Comparison of ENCODE assay signal across 16 cellular contexts in genomic region chr14:95468416-95469133, GRCh38. TPM values are rescaled to one million over a fixed set of nuclear protein-coding genes. Genes with fewer than 3 reads are reported as not detected.
DNase-seq lines count a peak whose midpoint lies in the region; ATAC-seq, FAIRE-seq and TF ChIP-seq lines count a peak whose summit lies in the region.
"Had no signal": no experiment of that assay in that cellular context is flagged by ENCODE, and none has a peak within 500 bp of the region (broad histone marks: within the 10 kb centered on the region; RNA-seq: fewer than 3 reads in every experiment).

No MANE protein-coding gene starts in this region.

- peaks cover 52% of the 10 kb centered on the region for H3K4me1 Mint-ChIP-seq in activated CD4-positive, alpha-beta T cell treated with anti-CD3 and anti-CD28 coated beads for 36 hours

- CTCF ChIA-PET in activated CD4-positive, alpha-beta T cell treated with anti-CD3 and anti-CD28 coated beads for 36 hours (lab: Charles Lee), result interaction anchor here (0.6 to 2.4 kb wide), 4 partner anchors 41 to 72 kb away, joined by 3 to 8 read pairs (median 4); no protein-coding TSS in a partner anchor

- no peaks in the 10 kb centered on the region for H4K20me1 ChIP-seq in hepatocyte (ENCODE audit: insufficient read depth, poor library complexity, severe bottlenecking)

- H3K9me3 ChIP-seq in Peyer's patch (no peaks in the 10 kb centered on the region), hepatocyte (ENCODE audit: low read depth) (no peaks in the 10 kb centered on the region), small intestine (ENCODE audit: control insufficient read depth, low read depth) (no peaks in the 10 kb centered on the region)
- H3K9me3 ChIP-seq: gastroesophageal sphincter, ovary had no signal

- H3K79me2 ChIP-seq in hepatocyte, result no peaks in the 10 kb centered on the region

- TF ChIP-seq POLR2A in Peyer's patch (IDR thresholded peaks at IDR 0.05), result peak in 1 of 2 donors; percentile 33

- no peak overlapping the region for H2AFZ ChIP-seq in hepatocyte

- no peaks in the 10 kb centered on the region for H3K27me3 Mint-ChIP-seq in activated CD4-positive, alpha-beta T cell treated with anti-CD3 and anti-CD28 coated beads for 36 hours
- H3K27me3 Mint-ChIP-seq: activated B cell treated with CpG ODN at 0.5 μM for 24 hours had no signal

- H3K36me3 Mint-ChIP-seq in activated CD4-positive, alpha-beta T cell treated with anti-CD3 and anti-CD28 coated beads for 36 hours (ENCODE audit: low read depth), result peaks cover 39% of the 10 kb centered on the region

- WGBS in hepatocyte (ENCODE audit: low lambda C conversion rate, missing lambda C conversion rate), result 67% methylated on average over 4 of the region's 4 CpGs
- 32 to 71% (median 53%) methylated on average over 4 of the region's 4 CpGs for WGBS in small intestine, 3 donors

- no peak for ATAC-seq in activated CD4-positive, alpha-beta T cell treated with anti-CD3 and anti-CD28 coated beads for 36 hours
- ATAC-seq in HG03108 (IDR thresholded peaks at IDR 0.05; ENCODE audit: unreplicated experiment), result no peak
- ATAC-seq: activated naive CD4-positive, alpha-beta T cell treated with anti-CD3 and anti-CD28 coated beads, Interleukin-2, amount 50 U/mL, for 72 hours; gastroesophageal sphincter had no signal

- POLR2A ChIA-PET in activated CD4-positive, alpha-beta T cell treated with anti-CD3 and anti-CD28 coated beads for 36 hours (lab: Charles Lee), result no interaction called here

- FAIRE-seq in small intestine (lab: Jason Lieb, UNC), result no peak

- H3K27me3 ChIP-seq in Peyer's patch (no peaks in the 10 kb centered on the region), hepatocyte (no peaks in the 10 kb centered on the region), small intestine (ENCODE audit: control insufficient read depth in 2 of 2, insufficient read depth in 2 of 2, low read length in 2 of 2) (no peaks in the 10 kb centered on the region)
- H3K27me3 ChIP-seq: ovary had no signal

- H3K27ac ChIP-seq in Peyer's patch, result peak overlapping the region in 3 of 4 donors; percentile 64 to 89 (median 79)
- H3K27ac ChIP-seq in hepatocyte, result peak overlapping the region; percentile 94
- peak overlapping the region; percentile 81 to 94 for H3K27ac ChIP-seq in small intestine (ENCODE audit: low read depth in 1 of 2, low read length in 1 of 2)
- H3K27ac ChIP-seq: gastroesophageal sphincter, ovary had no signal

- no peak overlapping the region for H3K4me3 Mint-ChIP-seq in activated CD4-positive, alpha-beta T cell treated with anti-CD3 and anti-CD28 coated beads for 36 hours
- H3K4me3 Mint-ChIP-seq: activated B cell treated with CpG ODN at 0.5 μM for 24 hours had no signal

- H3K4me1 ChIP-seq in Peyer's patch (peaks cover 0 to 24% (median 2%) of the 10 kb centered on the region in 4 donors), hepatocyte (ENCODE audit: insufficient read depth) (peaks cover 12% of the 10 kb centered on the region), small intestine (ENCODE audit: control insufficient read depth in 2 of 2, insufficient read depth in 1 of 2, low read depth in 1 of 2, low read length in 1 of 2) (peaks cover 4 to 6% of the 10 kb centered on the region in 2 donors)

- H3K9me3 Mint-ChIP-seq in activated CD4-positive, alpha-beta T cell treated with anti-CD3 and anti-CD28 coated beads for 36 hours (ENCODE audit: low read depth), result no peaks in the 10 kb centered on the region
- H3K9me3 Mint-ChIP-seq: activated B cell treated with CpG ODN at 0.5 μM for 24 hours had no signal

- no peaks in the 10 kb centered on the region for H3K9me2 ChIP-seq in hepatocyte (replicated peaks; ENCODE audit: insufficient read depth)

- peaks cover 0 to 15% (median 0%) of the 10 kb centered on the region in 3 donors for H3K36me3 ChIP-seq in Peyer's patch
- H3K36me3 ChIP-seq in hepatocyte (replicated peaks; ENCODE audit: insufficient read depth, low read depth), result no peaks in the 10 kb centered on the region
- no peaks in the 10 kb centered on the region for H3K36me3 ChIP-seq in small intestine (ENCODE audit: control insufficient read depth in 2 of 2, insufficient read depth in 2 of 2, low read length in 2 of 2)
- H3K36me3 ChIP-seq: ovary had no signal

- TF ChIP-seq CTCF in Peyer's patch (IDR thresholded peaks at IDR 0.05) (no peak), hepatocyte (IDR thresholded peaks at IDR 0.05; ENCODE audit: poor library complexity) (no peak)

- intact Hi-C loops in activated CD4-positive, alpha-beta T cell treated with anti-CD3 and anti-CD28 coated beads for 36 hours (cut with DNase I, micrococcal nuclease), result no loop called here

- H3K4me3 ChIP-seq in Peyer's patch (no peak overlapping the region), hepatocyte (no peak overlapping the region), small intestine (ENCODE audit: low read depth in 1 of 2, low read length in 2 of 2) (no peak overlapping the region)
- H3K4me3 ChIP-seq: gastroesophageal sphincter, ovary had no signal

- H3K4me2 ChIP-seq in hepatocyte, result peak overlapping the region; percentile 48

- peak overlapping the region; percentile 34 for H3K27ac Mint-ChIP-seq in activated CD4-positive, alpha-beta T cell treated with anti-CD3 and anti-CD28 coated beads for 36 hours
- H3K27ac Mint-ChIP-seq: activated B cell treated with CpG ODN at 0.5 μM for 24 hours had no signal

- DNase-seq in activated CD4-positive, alpha-beta T cell treated with anti-CD3 and anti-CD28 coated beads for 36 hours, result no peak
- no peak for DNase-seq in activated CD4-positive, alpha-beta T cell treated with anti-CD3 and anti-CD28 coated beads, Interleukin-2, amount 50 U/mL, for 1 hour
- peak in 2 of 3 donors; percentile 73 to 84 for DNase-seq in Peyer's patch
- peak; percentile 69 for DNase-seq in hepatocyte (ENCODE audit: low spot score)
- peak; percentile 98 for DNase-seq in small intestine
- no peak for DNase-seq in NCI-H187 (lab: John Stamatoyannopoulos, UW)
- no peak for DNase-seq in NCI-H510A treated with DMSO at 0.1 percent for 48 hours (lab: John Stamatoyannopoulos, UW)
- DNase-seq: 8988T; activated B cell treated with CpG ODN at 0.5 μM for 24 hours; activated CD8-positive, alpha-beta memory T cell treated with anti-CD3 and anti-CD28 coated beads, Interleukin-2, amount 50 U/mL, for 48 hours; NCI-H1694; NCI-H524; ovary had no signal

RNA-seq across cellular contexts. Expression of gene SYNE3, which starts 47.9 kb away (rescaled TPM):
- total RNA-seq in activated CD4-positive, alpha-beta T cell treated with anti-CD3 and anti-CD28 coated beads for 36 hours, result 10 to 100 TPM; 27.3 to 34.2 TPM
- total RNA-seq in Peyer's patch, result 10 to 100 TPM in 3 of 4 donors, 1 to 10 TPM in 1; 7.2 to 35.5 (median 13.1) TPM
- 2.0 and 2.4 TPM in 2 replicates for total RNA-seq in hepatocyte
- 0.16 and 1.3 TPM in 2 replicates for polyA plus RNA-seq in hepatocyte
- 1 to 10 TPM in 2 of 3 donors, under 1 TPM in 1; 0.81 to 5.0 (median 1.8) TPM for polyA plus RNA-seq in small intestine

Comparison
In these comparisons a context has a peak if more than half of its experiments do, and no peak if none do; other contexts are left out.
1. DNase-seq: peak in Peyer's patch (2 of 3), hepatocyte (single experiment) and small intestine (single experiment); none in activated CD4-positive, alpha-beta T cell treated with anti-CD3 and anti-CD28 coated beads for 36 hours (single experiment), activated CD4-positive, alpha-beta T cell treated with anti-CD3 and anti-CD28 coated beads, Interleukin-2, amount 50 U/mL, for 1 hour (single experiment), NCI-H187 (0 of 2) and NCI-H510A treated with DMSO at 0.1 percent for 48 hours (single experiment).
2. Peak in every context shown above with its lines, with median percentiles within 50 percentile points of each other: H3K27ac ChIP-seq.